8 cellular contexts compared by ENCODE assay signal in genomic region chr14:52790756-52791203, GRCh38. TPM values are rescaled to one million over a fixed set of nuclear protein-coding genes. Genes with fewer than 3 reads are reported as not detected.
DNase-seq lines count a peak whose midpoint lies in the region; ATAC-seq and TF ChIP-seq lines count a peak whose summit lies in the region.

No MANE protein-coding gene starts in this region.

- peak overlapping the region; percentile 70 to 83 for H3K4me3 ChIP-seq in Panc1 (ENCODE audit: low read depth in 2 of 2, low read length in 2 of 2)
- H3K4me3 ChIP-seq in esophagus squamous epithelium: peak overlapping the region; percentile 66 to 85 (median 72)
- H3K4me3 ChIP-seq in retinal pigment epithelial cell (ENCODE audit: low read length): peak overlapping the region; percentile 76

- H3K9me3 Mint-ChIP-seq in activated T-cell treated with anti-CD3 and anti-CD28 coated beads, Interleukin-2, amount 50 U/mL, for 24 hours: no peaks in the 10 kb centered on the region

- peaks cover 47% of the 10 kb centered on the region for H3K4me1 Mint-ChIP-seq in activated T-cell treated with anti-CD3 and anti-CD28 coated beads, Interleukin-2, amount 50 U/mL, for 24 hours (ENCODE audit: low read depth)

- peak overlapping the region; percentile 87 for H3K27ac Mint-ChIP-seq in activated T-cell treated with anti-CD3 and anti-CD28 coated beads, Interleukin-2, amount 50 U/mL, for 24 hours

- 2 to 13% methylated on average over 10 of the region's 25 CpGs for WGBS in esophagus squamous epithelium, 2 donors

- DNase-seq in activated T-cell treated with anti-CD3 and anti-CD28 coated beads, Interleukin-2, amount 50 U/mL, for 24 hours: no peak
- DNase-seq in activated T-cell treated with anti-CD3 and anti-CD28 coated beads, Interleukin-2, amount 50 U/mL, for 48 hours: no peak
- DNase-seq in Panc1 (ENCODE audit: low read depth, low spot score) (no peak), esophagus squamous epithelium (lab: John Stamatoyannopoulos, UW) (no peak), retinal pigment epithelial cell (ENCODE audit: low read depth) (no peak), HuH-7.5 (ENCODE audit: low spot score) (no peak)

- ATAC-seq in Panc1 (no peak), HG03469 (IDR thresholded peaks at IDR 0.05; ENCODE audit: unreplicated experiment) (no peak), GM21786 (IDR thresholded peaks at IDR 0.05; ENCODE audit: unreplicated experiment) (no peak)

- peak overlapping the region; percentile 91 for H3K27ac ChIP-seq in Panc1 (ENCODE audit: low read length)
- peak overlapping the region; percentile 83 to 95 (median 90) for H3K27ac ChIP-seq in esophagus squamous epithelium

- no peak for TF ChIP-seq POLR2A in esophagus squamous epithelium (IDR thresholded peaks at IDR 0.05)

- H3K36me3 ChIP-seq in Panc1 (ENCODE audit: control insufficient read depth, insufficient read depth, low read length) (peaks cover 6% of the 10 kb centered on the region; the same call in 1 of the 2 replicates), esophagus squamous epithelium (no peaks in the 10 kb centered on the region)

- H3K27me3 ChIP-seq in Panc1 (ENCODE audit: control insufficient read depth, insufficient read depth, low read length): no peaks in the 10 kb centered on the region
- H3K27me3 ChIP-seq in esophagus squamous epithelium: no peaks in the 10 kb centered on the region

- CTCF ChIA-PET in Panc1 (lab: Charles Lee): no interaction called here

- no TSS peak for BruUV-seq in Panc1 (replicated peaks; lab: Mats Ljungman, UMichigan)

- in situ Hi-C loops in Panc1 (cut with HindIII; ENCODE audit: low pct_unique_long_range_greater_than_20kb, low sequenced_read_pairs): no loop called here

- H3K9me3 ChIP-seq in Panc1 (ENCODE audit: control insufficient read depth, insufficient read depth, low read depth, low read length): no peaks in the 10 kb centered on the region
- H3K9me3 ChIP-seq in esophagus squamous epithelium: no peaks in the 10 kb centered on the region

- POLR2A ChIA-PET in Panc1 (lab: Charles Lee): no interaction called here

- intact Hi-C loops in Panc1 (cut with micrococcal nuclease; ENCODE audit: unreplicated experiment): no loop called here
- intact Hi-C loops in esophagus squamous epithelium (cut with DNase I): no loop called here

- peak overlapping the region; percentile 93 for H3K4me3 Mint-ChIP-seq in activated T-cell treated with anti-CD3 and anti-CD28 coated beads, Interleukin-2, amount 50 U/mL, for 24 hours

- peaks cover 29% of the 10 kb centered on the region for H3K36me3 Mint-ChIP-seq in activated T-cell treated with anti-CD3 and anti-CD28 coated beads, Interleukin-2, amount 50 U/mL, for 24 hours (ENCODE audit: low read depth)

- H3K4me1 ChIP-seq in Panc1 (ENCODE audit: control insufficient read depth, insufficient read depth, low read length) (peaks cover 5% of the 10 kb centered on the region), esophagus squamous epithelium (peaks cover 4 to 33% (median 21%) of the 10 kb centered on the region in 3 donors)

- H3K27me3 Mint-ChIP-seq in activated T-cell treated with anti-CD3 and anti-CD28 coated beads, Interleukin-2, amount 50 U/mL, for 24 hours: no peaks in the 10 kb centered on the region

- TF ChIP-seq CTCF in Panc1 (IDR thresholded peaks at IDR 0.05) (no peak), esophagus squamous epithelium (IDR thresholded peaks at IDR 0.05) (no peak), retinal pigment epithelial cell (conservative IDR thresholded peaks at IDR 0.05; ENCODE audit: low read depth, low read length) (no peak)

RNA-seq across cellular contexts. Expression of gene GNPNAT1, which starts 0.6 kb away (rescaled TPM):
- total RNA-seq in Panc1 (2021; ENCODE audit: unreplicated experiment) (22.2 TPM), esophagus squamous epithelium (10 to 100 TPM in 3 of 4 donors, 1 to 10 TPM in 1; 9.4 to 27.3 (median 15.0) TPM)
- polyA plus RNA-seq in Panc1 (2012; ENCODE audit: insufficient read length): 12.6 TPM
